In genomic region chr3:160134964-160135363, GRCh38 we compare ENCODE assay signal across 13 cellular contexts.
DNase-seq lines count a peak whose midpoint lies in the region; ATAC-seq, FAIRE-seq and TF ChIP-seq lines count a peak whose summit lies in the region.
"Had no signal": no experiment of that assay in that cellular context is flagged by ENCODE, and none has a peak within 500 bp of the region (broad histone marks: within the 10 kb centered on the region; RNA-seq: fewer than 3 reads in every experiment).

No MANE protein-coding gene starts in this region.

- H3K4me3 ChIP-seq in HCT116 (replicated peaks in 1 of 2; ENCODE audit: low read depth in 1 of 2, low read length in 2 of 2) (no peak overlapping the region), fibroblast of pulmonary artery (replicated peaks; ENCODE audit: low read depth, low read length) (no peak overlapping the region)
- H3K4me3 ChIP-seq: body of pancreas had no signal

- H3K4me2 ChIP-seq in HCT116 (ENCODE audit: low read length) = peak overlapping the region; percentile 66

- TF ChIP-seq RAD21 in HCT116 (IDR thresholded peaks at IDR 0.05; ENCODE audit: low read depth) = no peak

- no peak overlapping the region for H3K27ac ChIP-seq in HCT116 (ENCODE audit: low read depth, low read length)
- H3K27ac ChIP-seq: body of pancreas had no signal

- H3K4me1 ChIP-seq in HCT116 (ENCODE audit: control insufficient read depth in 1 of 2, insufficient read depth in 2 of 2, low read length in 2 of 2) = peaks cover 11 to 25% of the 10 kb centered on the region in 2 experiments; a peak in 3 of 4 replicates
- H3K4me1 ChIP-seq: body of pancreas had no signal

- H3K79me2 ChIP-seq in HCT116 (ENCODE audit: insufficient read depth, low read length) = no peaks in the 10 kb centered on the region

- FAIRE-seq in RCC 7860 (lab: Jason Lieb, UNC) = no peak
- FAIRE-seq: kidney had no signal

- no peaks in the 10 kb centered on the region for H4K20me1 ChIP-seq in HCT116 (ENCODE audit: insufficient read depth)

- no peak overlapping the region for H3K9ac ChIP-seq in HCT116 (ENCODE audit: low read length)

- BruUV-seq in HCT116 (replicated peaks; lab: Mats Ljungman, UMichigan) = no TSS peak

- no peak for TF ChIP-seq CTCF in HCT116 (IDR thresholded peaks at IDR 0.05 in 2 of 3, conservative IDR thresholded peaks at IDR 0.05 in 1 of 3; ENCODE audit: borderline replicate concordance in 1 of 3, insufficient read depth in 1 of 3, low read depth in 2 of 3, low read length in 2 of 3)
- TF ChIP-seq CTCF in fibroblast of pulmonary artery (IDR thresholded peaks at IDR 0.05; ENCODE audit: low read length, missing control alignments) = no peak
- no peak for TF ChIP-seq CTCF in omental fat pad (IDR thresholded peaks at IDR 0.05)

- no peaks in the 10 kb centered on the region for H3K36me3 ChIP-seq in HCT116 (ENCODE audit: control insufficient read depth in 1 of 2, insufficient read depth in 2 of 2, low read length in 2 of 2)

- POLR2A ChIA-PET in HCT116 (lab: Charles Lee) = interaction anchor here (0.8 kb wide), 1 partner anchor 103 kb away, joined by 3 read pairs; no protein-coding TSS in a partner anchor

- RAD21 ChIA-PET in HCT116 (lab: Charles Lee; ENCODE audit: low non-redundant PET in 1 of 2, low total read pairs in 2 of 2, uncharacterized antibody in 2 of 2, unreplicated experiment in 2 of 2) = no interaction called here

- no peaks in the 10 kb centered on the region for H3K9me2 ChIP-seq in HCT116 (ENCODE audit: insufficient read depth)

- no peak for DNase-seq in HCT116 (ENCODE audit: low read depth, low spot score)
- peak; percentile 23 for DNase-seq in RCC 7860 (ENCODE audit: low spot score)
- DNase-seq in fibroblast of pulmonary artery (ENCODE audit: low read depth) = peak; percentile 90
- DNase-seq in omental fat pad (ENCODE audit: low spot score) = no peak
- no peak for DNase-seq in iPS-NIHi7 (ENCODE audit: extremely low spot score)
- DNase-seq: kidney; NCI-H2171 treated with DMSO at 0.1 percent for 48 hours; stimulated activated CD4-positive, alpha-beta T cell treated with anti-CD3 and anti-CD28 coated beads, Interleukin-1b, Interleukin-23, amount 100 ng/mL, for 48 hours; stimulated activated naive CD4-positive, alpha-beta T cell had no signal

- H3K27me3 ChIP-seq in HCT116 (ENCODE audit: insufficient read depth, low read length) = no peaks in the 10 kb centered on the region
- H3K27me3 ChIP-seq: body of pancreas had no signal

- CTCF ChIA-PET in HCT116 (lab: Charles Lee) = interaction anchor here (1.1 to 2.3 kb wide), 4 partner anchors 23 to 250 kb away, joined by 4 to 17 read pairs (median 6); no protein-coding TSS in a partner anchor

- H3K9me3 ChIP-seq in HCT116 (ENCODE audit: control insufficient read depth in 1 of 2, insufficient read depth in 1 of 2, low read depth in 1 of 2, low read length in 2 of 2) = no peaks in the 10 kb centered on the region
- H3K9me3 ChIP-seq: body of pancreas had no signal

- no peak for ATAC-seq in HCT116
- no peak for ATAC-seq in omental fat pad (ENCODE audit: low FRiP score)
- no peak for ATAC-seq in HG03196 (IDR thresholded peaks at IDR 0.05; ENCODE audit: unreplicated experiment)
- no peak for ATAC-seq in HG02642 (IDR thresholded peaks at IDR 0.05; ENCODE audit: poor library complexity, unreplicated experiment)
- ATAC-seq: body of pancreas, Panc1 had no signal

- no peak for TF ChIP-seq POLR2A in HCT116 (IDR thresholded peaks at IDR 0.05; ENCODE audit: borderline replicate concordance, extremely low read depth, insufficient read depth, insufficient read length)

- H2AFZ ChIP-seq in HCT116 (ENCODE audit: low read depth, low read length, poor library complexity, severe bottlenecking) = peak overlapping the region; percentile 66

- intact Hi-C loops in HCT116 (cut with micrococcal nuclease) = loop anchor here (1.0 kb wide), 1 partner anchor 103 kb away; no protein-coding TSS in a partner anchor

TF ChIP-seq in HCT116, 20 proteins besides CTCF, POLR2A, EP300 and RAD21:
- TF ChIP-seq CEBPB (IDR thresholded peaks at IDR 0.05; ENCODE audit: low read depth) = peak; percentile 90
- TF ChIP-seq EZH2 (IDR thresholded peaks at IDR 0.05) = no peak
- TF ChIP-seq TCF7L2 (IDR thresholded peaks at IDR 0.05; ENCODE audit: borderline replicate concordance, extremely low read depth, insufficient read depth, insufficient read length) = no peak
- no peak for TF ChIP-seq ATF3 (IDR thresholded peaks at IDR 0.05)
- TF ChIP-seq ZNF274 (IDR thresholded peaks at IDR 0.05; ENCODE audit: low read depth, low read length) = no peak
- no peak for TF ChIP-seq JUND (IDR thresholded peaks at IDR 0.05)
- no peak for TF ChIP-seq EZH2phosphoT487 (IDR thresholded peaks at IDR 0.05; ENCODE audit: borderline replicate concordance)

Comparison
In these comparisons a context has a peak if more than half of its experiments do, and no peak if none do; other contexts are left out.
1. DNase-seq: peak in RCC 7860 (single experiment) and fibroblast of pulmonary artery (single experiment); none in HCT116 (single experiment), omental fat pad (single experiment) and iPS-NIHi7 (single experiment).